Comparison of ENCODE assay signal across 1 cellular context in the genomic region with DNA sequence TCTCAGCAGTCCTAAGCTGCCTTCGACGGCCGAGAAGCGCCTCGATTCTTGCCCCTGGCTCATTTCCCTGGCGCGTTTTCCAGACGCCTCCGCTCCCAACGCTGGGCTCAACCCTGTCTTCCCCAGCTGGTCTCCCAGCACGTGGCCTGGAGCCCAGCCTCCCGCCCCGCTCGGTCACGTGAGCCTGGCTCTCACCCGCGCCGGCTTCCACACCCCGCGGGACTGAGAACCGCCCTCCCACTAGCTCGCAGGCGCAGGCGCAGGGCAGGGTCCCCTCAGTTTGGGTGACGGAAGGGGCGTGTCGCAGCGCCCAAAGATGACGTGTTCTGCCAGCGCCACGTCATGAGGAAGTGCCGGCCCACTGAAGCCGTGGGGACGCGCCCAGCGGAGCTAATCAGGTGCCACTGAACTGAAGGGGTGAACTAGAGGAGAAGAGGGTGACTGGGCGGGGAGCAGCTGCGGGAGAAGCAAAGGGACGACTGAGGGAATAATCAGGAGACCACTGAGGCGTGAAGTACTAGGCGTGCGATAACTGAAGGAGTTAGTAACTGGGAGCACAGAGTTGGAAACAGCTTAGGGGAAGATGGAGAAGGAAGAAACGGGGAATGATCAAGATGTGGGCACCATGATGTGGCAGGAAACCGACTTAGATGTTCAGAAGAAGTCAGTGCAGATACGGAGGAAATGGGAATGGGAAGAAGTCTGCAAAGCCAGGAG.
TF ChIP-seq lines count a peak whose summit lies in the region.

A gene with protein sequence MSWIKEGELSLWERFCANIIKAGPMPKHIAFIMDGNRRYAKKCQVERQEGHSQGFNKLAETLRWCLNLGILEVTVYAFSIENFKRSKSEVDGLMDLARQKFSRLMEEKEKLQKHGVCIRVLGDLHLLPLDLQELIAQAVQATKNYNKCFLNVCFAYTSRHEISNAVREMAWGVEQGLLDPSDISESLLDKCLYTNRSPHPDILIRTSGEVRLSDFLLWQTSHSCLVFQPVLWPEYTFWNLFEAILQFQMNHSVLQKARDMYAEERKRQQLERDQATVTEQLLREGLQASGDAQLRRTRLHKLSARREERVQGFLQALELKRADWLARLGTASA (plus strand): TSS at position 343 of the 717 bp plus-strand sequence. CDS start 625 bp downstream, outside the sequence.

TF ChIP-seq in HepG2, 621 proteins besides CTCF, POLR2A, EP300 and RAD21 (continued from another document and continues in another):
- peak; percentile 79 for TF ChIP-seq PITX1 (CRISPR knock-in tag; IDR thresholded peaks at IDR 0.05)
- no peak for TF ChIP-seq DNMT1 (CRISPR knock-in tag; IDR thresholded peaks at IDR 0.05)
- TF ChIP-seq ZNF430 (CRISPR knock-in tag; IDR thresholded peaks at IDR 0.05) = peak; percentile 86
- TF ChIP-seq, protein P1, sequence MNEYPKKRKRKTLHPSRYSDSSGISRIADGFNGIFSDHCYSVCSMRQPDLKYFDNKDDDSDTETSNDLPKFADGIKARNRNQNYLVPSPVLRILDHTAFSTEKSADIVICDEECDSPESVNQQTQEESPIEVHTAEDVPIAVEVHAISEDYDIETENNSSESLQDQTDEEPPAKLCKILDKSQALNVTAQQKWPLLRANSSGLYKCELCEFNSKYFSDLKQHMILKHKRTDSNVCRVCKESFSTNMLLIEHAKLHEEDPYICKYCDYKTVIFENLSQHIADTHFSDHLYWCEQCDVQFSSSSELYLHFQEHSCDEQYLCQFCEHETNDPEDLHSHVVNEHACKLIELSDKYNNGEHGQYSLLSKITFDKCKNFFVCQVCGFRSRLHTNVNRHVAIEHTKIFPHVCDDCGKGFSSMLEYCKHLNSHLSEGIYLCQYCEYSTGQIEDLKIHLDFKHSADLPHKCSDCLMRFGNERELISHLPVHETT (CRISPR knock-in tag; conservative IDR thresholded peaks at IDR 0.05) = peak; percentile 95
- TF ChIP-seq TOE1 (CRISPR knock-in tag; IDR thresholded peaks at IDR 0.05) = peak; percentile 68; the same call in 1 of the 2 replicates
- TF ChIP-seq KAT2B (IDR thresholded peaks at IDR 0.05; ENCODE audit: borderline replicate concordance, low read depth, low read length) = no peak
- no peak for TF ChIP-seq CC2D1A (CRISPR knock-in tag; IDR thresholded peaks at IDR 0.05)
- no peak for TF ChIP-seq FIP1L1 (IDR thresholded peaks at IDR 0.05; ENCODE audit: borderline replicate concordance, insufficient read depth, low read depth, low read length)
- no peak for TF ChIP-seq RORA (CRISPR knock-in tag; IDR thresholded peaks at IDR 0.05)
- TF ChIP-seq SAFB2 (CRISPR knock-in tag; IDR thresholded peaks at IDR 0.05; ENCODE audit: borderline replicate concordance, low read depth) = no peak
- TF ChIP-seq ZNF510 (CRISPR knock-in tag; IDR thresholded peaks at IDR 0.05; ENCODE audit: low read depth) = peak; percentile 85; the same call in 1 of the 2 replicates
- peak; percentile 95 for TF ChIP-seq FOXC1 (CRISPR knock-in tag; IDR thresholded peaks at IDR 0.05; ENCODE audit: borderline replicate concordance)
- TF ChIP-seq ZNF264 (CRISPR knock-in tag; IDR thresholded peaks at IDR 0.05) = peak; percentile 79; the same call in 1 of the 2 replicates
- peak; percentile 86 for TF ChIP-seq JARID2 (CRISPR knock-in tag; IDR thresholded peaks at IDR 0.05; ENCODE audit: insufficient replicate concordance)
- TF ChIP-seq CCAR2 (optimal IDR thresholded peaks at IDR 0.05; ENCODE audit: low read depth, low read length) = no peak
- TF ChIP-seq CBFB (CRISPR knock-in tag; IDR thresholded peaks at IDR 0.05) = peak; percentile 86; the same call in 1 of the 2 replicates
- peak; percentile 85; the same call in 1 of the 2 replicates for TF ChIP-seq ZNF746 (CRISPR knock-in tag; IDR thresholded peaks at IDR 0.05)
- TF ChIP-seq, protein P2, sequence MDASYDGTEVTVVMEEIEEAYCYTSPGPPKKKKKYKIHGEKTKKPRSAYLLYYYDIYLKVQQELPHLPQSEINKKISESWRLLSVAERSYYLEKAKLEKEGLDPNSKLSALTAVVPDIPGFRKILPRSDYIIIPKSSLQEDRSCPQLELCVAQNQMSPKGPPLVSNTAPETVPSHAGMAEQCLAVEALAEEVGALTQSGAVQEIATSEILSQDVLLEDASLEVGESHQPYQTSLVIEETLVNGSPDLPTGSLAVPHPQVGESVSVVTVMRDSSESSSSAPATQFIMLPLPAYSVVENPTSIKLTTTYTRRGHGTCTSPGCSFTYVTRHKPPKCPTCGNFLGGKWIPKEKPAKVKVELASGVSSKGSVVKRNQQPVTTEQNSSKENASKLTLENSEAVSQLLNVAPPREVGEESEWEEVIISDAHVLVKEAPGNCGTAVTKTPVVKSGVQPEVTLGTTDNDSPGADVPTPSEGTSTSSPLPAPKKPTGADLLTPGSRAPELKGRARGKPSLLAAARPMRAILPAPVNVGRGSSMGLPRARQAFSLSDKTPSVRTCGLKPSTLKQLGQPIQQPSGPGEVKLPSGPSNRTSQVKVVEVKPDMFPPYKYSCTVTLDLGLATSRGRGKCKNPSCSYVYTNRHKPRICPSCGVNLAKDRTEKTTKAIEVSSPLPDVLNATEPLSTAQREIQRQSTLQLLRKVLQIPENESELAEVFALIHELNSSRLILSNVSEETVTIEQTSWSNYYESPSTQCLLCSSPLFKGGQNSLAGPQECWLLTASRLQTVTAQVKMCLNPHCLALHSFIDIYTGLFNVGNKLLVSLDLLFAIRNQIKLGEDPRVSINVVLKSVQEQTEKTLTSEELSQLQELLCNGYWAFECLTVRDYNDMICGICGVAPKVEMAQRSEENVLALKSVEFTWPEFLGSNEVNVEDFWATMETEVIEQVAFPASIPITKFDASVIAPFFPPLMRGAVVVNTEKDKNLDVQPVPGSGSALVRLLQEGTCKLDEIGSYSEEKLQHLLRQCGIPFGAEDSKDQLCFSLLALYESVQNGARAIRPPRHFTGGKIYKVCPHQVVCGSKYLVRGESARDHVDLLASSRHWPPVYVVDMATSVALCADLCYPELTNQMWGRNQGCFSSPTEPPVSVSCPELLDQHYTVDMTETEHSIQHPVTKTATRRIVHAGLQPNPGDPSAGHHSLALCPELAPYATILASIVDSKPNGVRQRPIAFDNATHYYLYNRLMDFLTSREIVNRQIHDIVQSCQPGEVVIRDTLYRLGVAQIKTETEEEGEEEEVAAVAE (CRISPR knock-in tag; IDR thresholded peaks at IDR 0.05; ENCODE audit: borderline replicate concordance) = peak; percentile 88
- peak; percentile 94; the same call in 1 of the 2 replicates for TF ChIP-seq ZNF558 (CRISPR knock-in tag; IDR thresholded peaks at IDR 0.05; ENCODE audit: borderline replicate concordance)
- no peak for TF ChIP-seq POLR2AphosphoS2 (IDR thresholded peaks at IDR 0.05; ENCODE audit: low read depth, low read length)
- TF ChIP-seq CAMTA2 (CRISPR knock-in tag; IDR thresholded peaks at IDR 0.05; ENCODE audit: borderline replicate concordance) = 0 out of 2 replicates have a peak, but pooled peaks have one; percentile 64
- no peak for TF ChIP-seq ZNF17 (CRISPR knock-in tag; IDR thresholded peaks at IDR 0.05)
- TF ChIP-seq GZF1 (CRISPR knock-in tag; IDR thresholded peaks at IDR 0.05) = peak; percentile 30; the same call in 1 of the 2 replicates
- TF ChIP-seq KLF15 (CRISPR knock-in tag; IDR thresholded peaks at IDR 0.05; ENCODE audit: borderline replicate concordance) = peak; percentile 97
- TF ChIP-seq JUN (CRISPR knock-in tag; IDR thresholded peaks at IDR 0.05) = peak; percentile 64; the same call in 1 of the 2 replicates
- TF ChIP-seq XBP1 (CRISPR knock-in tag; IDR thresholded peaks at IDR 0.05) = peak; percentile 94
- TF ChIP-seq, protein P3, sequence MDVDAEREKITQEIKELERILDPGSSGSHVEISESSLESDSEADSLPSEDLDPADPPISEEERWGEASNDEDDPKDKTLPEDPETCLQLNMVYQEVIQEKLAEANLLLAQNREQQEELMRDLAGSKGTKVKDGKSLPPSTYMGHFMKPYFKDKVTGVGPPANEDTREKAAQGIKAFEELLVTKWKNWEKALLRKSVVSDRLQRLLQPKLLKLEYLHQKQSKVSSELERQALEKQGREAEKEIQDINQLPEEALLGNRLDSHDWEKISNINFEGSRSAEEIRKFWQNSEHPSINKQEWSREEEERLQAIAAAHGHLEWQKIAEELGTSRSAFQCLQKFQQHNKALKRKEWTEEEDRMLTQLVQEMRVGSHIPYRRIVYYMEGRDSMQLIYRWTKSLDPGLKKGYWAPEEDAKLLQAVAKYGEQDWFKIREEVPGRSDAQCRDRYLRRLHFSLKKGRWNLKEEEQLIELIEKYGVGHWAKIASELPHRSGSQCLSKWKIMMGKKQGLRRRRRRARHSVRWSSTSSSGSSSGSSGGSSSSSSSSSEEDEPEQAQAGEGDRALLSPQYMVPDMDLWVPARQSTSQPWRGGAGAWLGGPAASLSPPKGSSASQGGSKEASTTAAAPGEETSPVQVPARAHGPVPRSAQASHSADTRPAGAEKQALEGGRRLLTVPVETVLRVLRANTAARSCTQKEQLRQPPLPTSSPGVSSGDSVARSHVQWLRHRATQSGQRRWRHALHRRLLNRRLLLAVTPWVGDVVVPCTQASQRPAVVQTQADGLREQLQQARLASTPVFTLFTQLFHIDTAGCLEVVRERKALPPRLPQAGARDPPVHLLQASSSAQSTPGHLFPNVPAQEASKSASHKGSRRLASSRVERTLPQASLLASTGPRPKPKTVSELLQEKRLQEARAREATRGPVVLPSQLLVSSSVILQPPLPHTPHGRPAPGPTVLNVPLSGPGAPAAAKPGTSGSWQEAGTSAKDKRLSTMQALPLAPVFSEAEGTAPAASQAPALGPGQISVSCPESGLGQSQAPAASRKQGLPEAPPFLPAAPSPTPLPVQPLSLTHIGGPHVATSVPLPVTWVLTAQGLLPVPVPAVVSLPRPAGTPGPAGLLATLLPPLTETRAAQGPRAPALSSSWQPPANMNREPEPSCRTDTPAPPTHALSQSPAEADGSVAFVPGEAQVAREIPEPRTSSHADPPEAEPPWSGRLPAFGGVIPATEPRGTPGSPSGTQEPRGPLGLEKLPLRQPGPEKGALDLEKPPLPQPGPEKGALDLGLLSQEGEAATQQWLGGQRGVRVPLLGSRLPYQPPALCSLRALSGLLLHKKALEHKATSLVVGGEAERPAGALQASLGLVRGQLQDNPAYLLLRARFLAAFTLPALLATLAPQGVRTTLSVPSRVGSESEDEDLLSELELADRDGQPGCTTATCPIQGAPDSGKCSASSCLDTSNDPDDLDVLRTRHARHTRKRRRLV (CRISPR knock-in tag; IDR thresholded peaks at IDR 0.05) = peak; percentile 83
- TF ChIP-seq NKX3-1 (CRISPR knock-in tag; IDR thresholded peaks at IDR 0.05) = peak; percentile 93; the same call in 1 of the 2 replicates
- TF ChIP-seq, protein P4, sequence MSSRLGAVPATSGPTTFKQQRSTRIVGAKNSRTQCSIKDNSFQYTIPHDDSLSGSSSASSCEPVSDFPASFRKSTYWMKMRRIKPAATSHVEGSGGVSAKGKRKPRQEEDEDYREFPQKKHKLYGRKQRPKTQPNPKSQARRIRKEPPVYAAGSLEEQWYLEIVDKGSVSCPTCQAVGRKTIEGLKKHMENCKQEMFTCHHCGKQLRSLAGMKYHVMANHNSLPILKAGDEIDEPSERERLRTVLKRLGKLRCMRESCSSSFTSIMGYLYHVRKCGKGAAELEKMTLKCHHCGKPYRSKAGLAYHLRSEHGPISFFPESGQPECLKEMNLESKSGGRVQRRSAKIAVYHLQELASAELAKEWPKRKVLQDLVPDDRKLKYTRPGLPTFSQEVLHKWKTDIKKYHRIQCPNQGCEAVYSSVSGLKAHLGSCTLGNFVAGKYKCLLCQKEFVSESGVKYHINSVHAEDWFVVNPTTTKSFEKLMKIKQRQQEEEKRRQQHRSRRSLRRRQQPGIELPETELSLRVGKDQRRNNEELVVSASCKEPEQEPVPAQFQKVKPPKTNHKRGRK (CRISPR knock-in tag; IDR thresholded peaks at IDR 0.05) = no peak
- TF ChIP-seq MAFG (CRISPR knock-in tag; IDR thresholded peaks at IDR 0.05) = no peak
- TF ChIP-seq, protein P5, sequence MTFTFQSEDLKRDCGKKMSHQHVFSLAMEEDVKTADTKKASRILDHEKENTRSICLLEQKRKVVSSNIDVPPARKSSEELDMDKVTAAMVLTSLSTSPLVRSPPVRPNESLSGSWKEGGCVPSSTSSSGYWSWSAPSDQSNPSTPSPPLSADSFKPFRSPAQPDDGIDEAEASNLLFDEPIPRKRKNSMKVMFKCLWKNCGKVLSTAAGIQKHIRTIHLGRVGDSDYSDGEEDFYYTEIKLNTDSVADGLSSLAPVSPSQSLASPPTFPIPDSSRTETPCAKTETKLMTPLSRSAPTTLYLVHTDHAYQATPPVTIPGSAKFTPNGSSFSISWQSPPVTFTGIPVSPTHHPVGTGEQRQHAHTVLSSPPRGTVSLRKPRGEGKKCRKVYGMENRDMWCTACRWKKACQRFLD (CRISPR knock-in tag; IDR thresholded peaks at IDR 0.05; ENCODE audit: borderline replicate concordance) = peak; percentile 96
- TF ChIP-seq ZFP36L1 (CRISPR knock-in tag; IDR thresholded peaks at IDR 0.05) = peak; percentile 96
- TF ChIP-seq, protein P6, sequence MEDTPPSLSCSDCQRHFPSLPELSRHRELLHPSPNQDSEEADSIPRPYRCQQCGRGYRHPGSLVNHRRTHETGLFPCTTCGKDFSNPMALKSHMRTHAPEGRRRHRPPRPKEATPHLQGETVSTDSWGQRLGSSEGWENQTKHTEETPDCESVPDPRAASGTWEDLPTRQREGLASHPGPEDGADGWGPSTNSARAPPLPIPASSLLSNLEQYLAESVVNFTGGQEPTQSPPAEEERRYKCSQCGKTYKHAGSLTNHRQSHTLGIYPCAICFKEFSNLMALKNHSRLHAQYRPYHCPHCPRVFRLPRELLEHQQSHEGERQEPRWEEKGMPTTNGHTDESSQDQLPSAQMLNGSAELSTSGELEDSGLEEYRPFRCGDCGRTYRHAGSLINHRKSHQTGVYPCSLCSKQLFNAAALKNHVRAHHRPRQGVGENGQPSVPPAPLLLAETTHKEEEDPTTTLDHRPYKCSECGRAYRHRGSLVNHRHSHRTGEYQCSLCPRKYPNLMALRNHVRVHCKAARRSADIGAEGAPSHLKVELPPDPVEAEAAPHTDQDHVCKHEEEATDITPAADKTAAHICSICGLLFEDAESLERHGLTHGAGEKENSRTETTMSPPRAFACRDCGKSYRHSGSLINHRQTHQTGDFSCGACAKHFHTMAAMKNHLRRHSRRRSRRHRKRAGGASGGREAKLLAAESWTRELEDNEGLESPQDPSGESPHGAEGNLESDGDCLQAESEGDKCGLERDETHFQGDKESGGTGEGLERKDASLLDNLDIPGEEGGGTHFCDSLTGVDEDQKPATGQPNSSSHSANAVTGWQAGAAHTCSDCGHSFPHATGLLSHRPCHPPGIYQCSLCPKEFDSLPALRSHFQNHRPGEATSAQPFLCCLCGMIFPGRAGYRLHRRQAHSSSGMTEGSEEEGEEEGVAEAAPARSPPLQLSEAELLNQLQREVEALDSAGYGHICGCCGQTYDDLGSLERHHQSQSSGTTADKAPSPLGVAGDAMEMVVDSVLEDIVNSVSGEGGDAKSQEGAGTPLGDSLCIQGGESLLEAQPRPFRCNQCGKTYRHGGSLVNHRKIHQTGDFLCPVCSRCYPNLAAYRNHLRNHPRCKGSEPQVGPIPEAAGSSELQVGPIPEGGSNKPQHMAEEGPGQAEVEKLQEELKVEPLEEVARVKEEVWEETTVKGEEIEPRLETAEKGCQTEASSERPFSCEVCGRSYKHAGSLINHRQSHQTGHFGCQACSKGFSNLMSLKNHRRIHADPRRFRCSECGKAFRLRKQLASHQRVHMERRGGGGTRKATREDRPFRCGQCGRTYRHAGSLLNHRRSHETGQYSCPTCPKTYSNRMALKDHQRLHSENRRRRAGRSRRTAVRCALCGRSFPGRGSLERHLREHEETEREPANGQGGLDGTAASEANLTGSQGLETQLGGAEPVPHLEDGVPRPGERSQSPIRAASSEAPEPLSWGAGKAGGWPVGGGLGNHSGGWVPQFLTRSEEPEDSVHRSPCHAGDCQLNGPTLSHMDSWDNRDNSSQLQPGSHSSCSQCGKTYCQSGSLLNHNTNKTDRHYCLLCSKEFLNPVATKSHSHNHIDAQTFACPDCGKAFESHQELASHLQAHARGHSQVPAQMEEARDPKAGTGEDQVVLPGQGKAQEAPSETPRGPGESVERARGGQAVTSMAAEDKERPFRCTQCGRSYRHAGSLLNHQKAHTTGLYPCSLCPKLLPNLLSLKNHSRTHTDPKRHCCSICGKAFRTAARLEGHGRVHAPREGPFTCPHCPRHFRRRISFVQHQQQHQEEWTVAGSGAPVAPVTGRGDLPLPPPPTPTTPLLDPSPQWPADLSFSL (CRISPR knock-in tag; IDR thresholded peaks at IDR 0.05) = no peak
- peak; percentile 81 for TF ChIP-seq TEAD3 (CRISPR knock-in tag; optimal IDR thresholded peaks at IDR 0.05; ENCODE audit: borderline replicate concordance)
